1 cellular context compared by ENCODE assay signal in the genomic region with DNA sequence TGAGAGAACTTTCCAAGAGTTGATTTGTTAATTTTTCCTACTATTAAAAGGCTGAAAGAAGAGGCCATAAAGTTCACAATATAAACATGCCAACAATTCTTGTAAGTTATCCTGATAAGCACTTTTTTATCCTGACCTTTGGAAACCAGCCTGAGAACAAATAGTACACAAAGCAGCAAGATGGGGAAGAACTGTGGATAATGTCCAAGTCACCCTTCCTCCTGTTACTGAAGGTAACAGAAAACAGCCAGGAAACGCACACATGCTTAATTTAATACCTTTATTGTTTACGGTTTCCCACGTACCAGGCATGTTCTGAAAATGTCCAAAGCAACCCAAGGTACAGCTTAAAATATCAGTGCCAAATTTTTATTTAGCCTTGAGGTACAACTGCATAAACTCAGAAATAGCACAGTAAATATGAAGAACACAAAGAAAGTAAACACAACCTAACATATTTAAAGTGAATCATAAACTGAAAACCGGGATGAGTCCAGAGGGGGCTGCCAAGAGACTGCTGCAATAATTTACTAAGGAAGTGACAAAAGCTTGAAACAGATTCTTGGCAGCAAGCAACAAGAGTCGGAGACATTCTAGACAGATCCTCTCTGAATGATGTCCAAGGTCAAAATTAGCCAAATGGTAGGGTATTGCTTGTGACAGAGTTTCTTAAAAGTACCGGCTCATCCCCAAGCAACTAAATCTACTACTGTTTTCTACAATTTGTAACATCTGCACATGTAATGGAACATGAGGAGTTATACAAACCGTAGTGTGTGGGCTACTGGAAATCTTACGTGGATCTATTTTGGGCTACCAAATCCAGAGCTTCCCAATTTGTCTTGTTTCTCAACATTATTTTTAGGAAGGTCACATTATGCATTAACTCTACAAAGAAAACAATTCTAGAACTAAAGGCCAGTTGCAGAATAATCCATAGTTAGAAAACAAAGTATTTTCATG.
TF ChIP-seq lines count a peak whose summit lies in the region.

No MANE protein-coding gene starts in this region.

TF ChIP-seq in HEK293, 187 proteins besides CTCF, POLR2A, EP300 and RAD21 (continued from another document):
- TF ChIP-seq, protein P1, sequence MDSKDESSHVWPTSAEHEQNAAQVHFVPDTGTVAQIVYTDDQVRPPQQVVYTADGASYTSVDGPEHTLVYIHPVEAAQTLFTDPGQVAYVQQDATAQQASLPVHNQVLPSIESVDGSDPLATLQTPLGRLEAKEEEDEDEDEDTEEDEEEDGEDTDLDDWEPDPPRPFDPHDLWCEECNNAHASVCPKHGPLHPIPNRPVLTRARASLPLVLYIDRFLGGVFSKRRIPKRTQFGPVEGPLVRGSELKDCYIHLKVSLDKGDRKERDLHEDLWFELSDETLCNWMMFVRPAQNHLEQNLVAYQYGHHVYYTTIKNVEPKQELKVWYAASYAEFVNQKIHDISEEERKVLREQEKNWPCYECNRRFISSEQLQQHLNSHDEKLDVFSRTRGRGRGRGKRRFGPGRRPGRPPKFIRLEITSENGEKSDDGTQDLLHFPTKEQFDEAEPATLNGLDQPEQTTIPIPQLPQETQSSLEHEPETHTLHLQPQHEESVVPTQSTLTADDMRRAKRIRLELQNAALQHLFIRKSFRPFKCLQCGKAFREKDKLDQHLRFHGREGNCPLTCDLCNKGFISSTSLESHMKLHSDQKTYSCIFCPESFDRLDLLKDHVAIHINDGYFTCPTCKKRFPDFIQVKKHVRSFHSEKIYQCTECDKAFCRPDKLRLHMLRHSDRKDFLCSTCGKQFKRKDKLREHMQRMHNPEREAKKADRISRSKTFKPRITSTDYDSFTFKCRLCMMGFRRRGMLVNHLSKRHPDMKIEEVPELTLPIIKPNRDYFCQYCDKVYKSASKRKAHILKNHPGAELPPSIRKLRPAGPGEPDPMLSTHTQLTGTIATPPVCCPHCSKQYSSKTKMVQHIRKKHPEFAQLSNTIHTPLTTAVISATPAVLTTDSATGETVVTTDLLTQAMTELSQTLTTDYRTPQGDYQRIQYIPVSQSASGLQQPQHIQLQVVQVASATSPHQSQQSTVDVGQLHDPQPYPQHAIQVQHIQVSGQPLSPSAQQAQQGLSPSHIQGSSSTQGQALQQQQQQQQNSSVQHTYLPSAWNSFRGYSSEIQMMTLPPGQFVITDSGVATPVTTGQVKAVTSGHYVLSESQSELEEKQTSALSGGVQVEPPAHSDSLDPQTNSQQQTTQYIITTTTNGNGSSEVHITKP (tag by site-specific recombination; IDR thresholded peaks at IDR 0.05) = no peak
- TF ChIP-seq, protein P2, sequence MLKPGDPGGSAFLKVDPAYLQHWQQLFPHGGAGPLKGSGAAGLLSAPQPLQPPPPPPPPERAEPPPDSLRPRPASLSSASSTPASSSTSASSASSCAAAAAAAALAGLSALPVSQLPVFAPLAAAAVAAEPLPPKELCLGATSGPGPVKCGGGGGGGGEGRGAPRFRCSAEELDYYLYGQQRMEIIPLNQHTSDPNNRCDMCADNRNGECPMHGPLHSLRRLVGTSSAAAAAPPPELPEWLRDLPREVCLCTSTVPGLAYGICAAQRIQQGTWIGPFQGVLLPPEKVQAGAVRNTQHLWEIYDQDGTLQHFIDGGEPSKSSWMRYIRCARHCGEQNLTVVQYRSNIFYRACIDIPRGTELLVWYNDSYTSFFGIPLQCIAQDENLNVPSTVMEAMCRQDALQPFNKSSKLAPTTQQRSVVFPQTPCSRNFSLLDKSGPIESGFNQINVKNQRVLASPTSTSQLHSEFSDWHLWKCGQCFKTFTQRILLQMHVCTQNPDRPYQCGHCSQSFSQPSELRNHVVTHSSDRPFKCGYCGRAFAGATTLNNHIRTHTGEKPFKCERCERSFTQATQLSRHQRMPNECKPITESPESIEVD (tag by site-specific recombination; IDR thresholded peaks at IDR 0.05) = peak; percentile 10; the same call in 1 of the 2 replicates
- TF ChIP-seq ZBTB1 (tag by site-specific recombination; IDR thresholded peaks at IDR 0.05) = no peak
- no peak for TF ChIP-seq SCRT2 (tag by site-specific recombination; IDR thresholded peaks at IDR 0.05)
